In the genomic region with DNA sequence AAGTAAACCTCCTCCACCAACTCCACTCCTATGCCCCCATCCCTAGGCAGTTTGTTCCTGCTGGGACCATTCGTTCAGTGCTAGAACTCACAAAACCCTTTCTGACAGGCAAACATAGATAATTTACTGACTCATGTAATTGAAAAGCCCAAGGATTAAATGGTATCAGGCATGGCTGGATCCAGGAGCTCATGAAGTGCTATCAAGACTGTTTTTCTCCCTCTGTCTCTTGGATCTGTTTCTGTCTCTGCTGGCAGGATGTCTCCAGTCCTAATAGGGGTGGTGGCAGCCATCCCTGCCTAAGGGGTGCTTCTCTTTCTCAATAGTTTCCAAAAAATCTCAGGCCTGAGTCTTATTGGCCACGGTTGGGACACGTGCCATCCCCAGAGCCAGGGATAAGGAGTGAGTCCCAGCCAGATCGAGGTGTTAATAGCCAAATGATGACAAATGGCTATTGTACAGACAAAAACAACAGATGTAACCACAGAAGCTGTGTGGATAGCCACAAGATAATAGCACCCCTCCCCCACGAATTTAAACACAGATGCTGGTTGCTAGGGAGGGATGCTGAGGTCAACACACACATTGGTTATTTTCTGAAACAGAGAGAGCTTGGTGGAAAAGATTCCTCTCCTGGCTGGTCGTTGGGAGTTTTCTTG, we compare ENCODE assay signal across 11 cellular contexts.
DNase-seq lines count a peak whose midpoint lies in the region; ATAC-seq and TF ChIP-seq lines count a peak whose summit lies in the region.
"Had no signal": no experiment of that assay in that cellular context is flagged by ENCODE, and none has a peak within 500 bp of the region (broad histone marks: within the 10 kb centered on the region; RNA-seq: fewer than 3 reads in every experiment).

No MANE protein-coding gene starts in this region.

- no peaks in the 10 kb centered on the region for H3K36me3 ChIP-seq in PC-9 (ENCODE audit: low read depth)
- H3K36me3 ChIP-seq: ascending aorta, prostate gland had no signal

- BruUV-seq in PC-9 (replicated peaks; lab: Mats Ljungman, UMichigan) = no TSS peak

- H3K4me1 ChIP-seq in right cardiac atrium (ENCODE audit: control insufficient read depth, insufficient read depth, low read length) (no peaks in the 10 kb centered on the region), PC-9 (replicated peaks; ENCODE audit: insufficient read depth) (peaks cover 5% of the 10 kb centered on the region; the same call in 1 of the 2 replicates)
- H3K4me1 ChIP-seq: ascending aorta, prostate gland had no signal

- DNase-seq in DMS153 (lab: John Stamatoyannopoulos, UW) (peak; percentile 76), HFFc6 (peak; percentile 10), RPMI8226 (peak; percentile 49), right cardiac atrium (no peak), PC-9 (no peak), HT-29 (ENCODE audit: low spot score) (no peak)
- no peak for DNase-seq in stimulated activated CD4-positive, alpha-beta T cell treated with anti-CD3 and anti-CD28 coated beads, Interleukin-12 subunit alpha, Interleukin-12 subunit beta, amount 100 ng/mL, for 4 hours
- DNase-seq: NCI-H1436 treated with DMSO at 0.1 percent for 48 hours had no signal

- no peaks in the 10 kb centered on the region for H3K9me3 Mint-ChIP-seq in HFFc6

- no peaks in the 10 kb centered on the region; the same call in 1 of the 2 replicates for H3K36me3 Mint-ChIP-seq in HFFc6 (ENCODE audit: low read depth)

- TF ChIP-seq CTCF in HFFc6 (IDR thresholded peaks at IDR 0.05) (no peak), PC-9 (conservative IDR thresholded peaks at IDR 0.05) (no peak)

- peaks cover 35% of the 10 kb centered on the region for H3K27me3 Mint-ChIP-seq in HFFc6 (ENCODE audit: insufficient read depth)

- no peak for ATAC-seq in right cardiac atrium

- H3K27ac ChIP-seq in layer of hippocampus (ENCODE audit: low read depth, low read length) = peak overlapping the region; percentile 71
- H3K27ac ChIP-seq in right cardiac atrium (ENCODE audit: low read length) = no peak overlapping the region
- no peak overlapping the region for H3K27ac ChIP-seq in PC-9
- H3K27ac ChIP-seq: ascending aorta, prostate gland had no signal

- H3K4me2 ChIP-seq in PC-9 = no peak overlapping the region

- CTCF ChIA-PET in PC-9 (lab: Charles Lee) = no interaction called here

- 0 out of 2 replicates have a peak, but pooled peaks cover 9% of the 10 kb centered on the region for H3K4me1 Mint-ChIP-seq in HFFc6 (ENCODE audit: low read depth)

- no peak overlapping the region for H3K4me3 ChIP-seq in right cardiac atrium (ENCODE audit: low read length)
- H3K4me3 ChIP-seq in PC-9 = no peak overlapping the region
- H3K4me3 ChIP-seq: ascending aorta, prostate gland had no signal

- H3K27ac Mint-ChIP-seq in HFFc6 = no peak overlapping the region

- intact Hi-C loops in right cardiac atrium (cut with DNase I) (loop anchor here in 2 of 4 donors (10.0 kb wide), 1 partner anchor 135 kb away; no protein-coding TSS in a partner anchor), PC-9 (cut with micrococcal nuclease; ENCODE audit: unreplicated experiment) (no loop called here)

- no peaks in the 10 kb centered on the region for H4K20me1 ChIP-seq in PC-9 (ENCODE audit: insufficient read depth)

- H3F3A ChIP-seq in PC-9 (ENCODE audit: insufficient read depth, low read depth) = no peaks in the 10 kb centered on the region

- POLR2A ChIA-PET in PC-9 (lab: Charles Lee; ENCODE audit: unreplicated experiment) = no interaction called here

- 50% methylated on average over 6 of the region's 6 CpGs for WGBS in right cardiac atrium

- H3K9me2 ChIP-seq in PC-9 (ENCODE audit: insufficient read depth) = no peaks in the 10 kb centered on the region

- no peak overlapping the region for H3K4me3 Mint-ChIP-seq in HFFc6

- H2AFZ ChIP-seq in PC-9 = no peak overlapping the region

- H3K27me3 ChIP-seq in layer of hippocampus (ENCODE audit: control insufficient read depth, insufficient read depth, low read length) (no peaks in the 10 kb centered on the region), right cardiac atrium (ENCODE audit: control insufficient read depth, insufficient read depth) (no peaks in the 10 kb centered on the region), PC-9 (ENCODE audit: insufficient read depth, low read depth) (no peaks in the 10 kb centered on the region)
- H3K27me3 ChIP-seq: ascending aorta had no signal

- H3K79me2 ChIP-seq in PC-9 (ENCODE audit: low read depth) = no peaks in the 10 kb centered on the region

- H3K9me3 ChIP-seq in right cardiac atrium (ENCODE audit: control insufficient read depth, low read length) = no peaks in the 10 kb centered on the region
- H3K9me3 ChIP-seq in PC-9 (ENCODE audit: insufficient read depth, low read depth) = no peaks in the 10 kb centered on the region; the same call in 1 of the 2 replicates
- H3K9me3 ChIP-seq: prostate gland had no signal

Comparison
In these comparisons a context has a peak if more than half of its experiments do, and no peak if none do; other contexts are left out.
1. DNase-seq: peak in DMS153 (single experiment), HFFc6 (single experiment) and RPMI8226 (single experiment); none in right cardiac atrium (0 of 3), PC-9 (0 of 2), stimulated activated CD4-positive, alpha-beta T cell treated with anti-CD3 and anti-CD28 coated beads, Interleukin-12 subunit alpha, Interleukin-12 subunit beta, amount 100 ng/mL, for 4 hours (single experiment) and HT-29 (single experiment).